ENCODE assay signal across 20 cellular contexts in the genomic region with DNA sequence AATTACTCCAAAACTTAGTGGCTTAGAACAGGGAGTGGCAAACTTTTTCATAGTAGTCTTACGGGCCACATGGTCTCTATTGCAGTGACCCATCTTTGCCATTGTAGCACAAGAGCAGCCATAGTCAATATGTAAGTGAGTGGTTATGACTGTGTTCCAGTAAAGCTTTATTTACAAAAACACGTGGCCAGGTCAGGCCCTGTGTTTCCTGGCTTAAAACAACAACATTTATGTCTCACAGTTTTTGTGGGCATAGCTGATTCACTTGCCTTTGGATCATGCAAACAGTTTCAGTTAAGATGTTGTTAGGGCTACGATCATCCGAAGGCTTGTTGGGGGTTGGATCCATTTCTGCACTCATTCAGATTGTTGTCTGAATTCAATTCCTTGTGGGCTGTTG.
A peak's percentile ranks its signal among the peaks of the same experiment; 100 is the strongest.
DNase-seq lines count a peak whose midpoint lies in the region; ATAC-seq, FAIRE-seq and TF ChIP-seq lines count a peak whose summit lies in the region.
"Had no signal": no experiment of that assay in that cellular context is flagged by ENCODE, and none has a peak within 500 bp of the region (broad histone marks: within the 10 kb centered on the region; RNA-seq: fewer than 3 reads in every experiment).

No MANE protein-coding gene starts in this region.

- H3K36me3 ChIP-seq in GM23248 (ENCODE audit: low read depth) (no peaks in the 10 kb centered on the region), MG63 (no peaks in the 10 kb centered on the region), bronchial epithelial cell (ENCODE audit: control insufficient read depth, insufficient read depth, low read length) (no peaks in the 10 kb centered on the region), OCI-LY7 (ENCODE audit: insufficient read depth, low read length) (no peaks in the 10 kb centered on the region)

- intact Hi-C loops in OCI-LY7 (cut with micrococcal nuclease; ENCODE audit: unreplicated experiment): no loop called here

- H4K20me1 ChIP-seq in GM23248 (ENCODE audit: insufficient read depth) (no peaks in the 10 kb centered on the region), OCI-LY7 (ENCODE audit: insufficient read depth, low read length) (no peaks in the 10 kb centered on the region)

- FAIRE-seq in bronchial epithelial cell (lab: Jason Lieb, UNC): no peak
- FAIRE-seq: GM19239 had no signal

- H3K4me2 ChIP-seq in GM23248 (ENCODE audit: unreplicated experiment): no peak overlapping the region
- H3K4me2 ChIP-seq in OCI-LY7 (ENCODE audit: low read length): no peak overlapping the region

- no peak overlapping the region for H3K4me3 ChIP-seq in GM23248
- H3K4me3 ChIP-seq in MG63: no peak overlapping the region
- H3K4me3 ChIP-seq in bronchial epithelial cell (ENCODE audit: low read depth, low read length): no peak overlapping the region
- H3K4me3 ChIP-seq in OCI-LY7 (ENCODE audit: low read depth, low read length, poor library complexity, severe bottlenecking): no peak overlapping the region

- DNase-seq in GM23248: peak; percentile 8
- peak; percentile 36 for DNase-seq in MG63
- peak; percentile 35 for DNase-seq in bronchial epithelial cell (ENCODE audit: low read depth)
- peak; percentile 42 for DNase-seq in renal cortical epithelial cell (ENCODE audit: low read depth)
- no peak for DNase-seq in OCI-LY7 (ENCODE audit: low spot score)
- no peak for DNase-seq in NCI-H82 (lab: John Stamatoyannopoulos, UW)
- DNase-seq: COR-L47; H7; Kasumi-1; MV-4-11; NCI-H1417; NCI-H187 treated with DMSO at 0.1 percent for 48 hours; NCI-H446; NCI-H69; NK-92 treated with Interleukin-12 subunit alpha and Interleukin-12 subunit beta, amount 100 ng/mL, for 24 hours; OCI-M1; RPMI8226; SIG-M5 had no signal

- H2AFZ ChIP-seq in GM23248: no peak overlapping the region
- no peak overlapping the region for H2AFZ ChIP-seq in OCI-LY7 (ENCODE audit: low read length)

- CTCF ChIA-PET in OCI-LY7 (lab: Charles Lee; ENCODE audit: unreplicated experiment): no interaction called here

- H3K27me3 ChIP-seq in GM23248 (replicated peaks; ENCODE audit: insufficient read depth) (no peaks in the 10 kb centered on the region), MG63 (no peaks in the 10 kb centered on the region), bronchial epithelial cell (ENCODE audit: control insufficient read depth, insufficient read depth, low read length) (no peaks in the 10 kb centered on the region)

- peaks cover 15% of the 10 kb centered on the region for H3K4me1 ChIP-seq in GM23248 (ENCODE audit: insufficient read depth)
- H3K4me1 ChIP-seq in OCI-LY7 (ENCODE audit: insufficient read depth, low read length, poor library complexity, severe bottlenecking): no peaks in the 10 kb centered on the region

- no peak for TF ChIP-seq CTCF in bronchial epithelial cell (IDR thresholded peaks at IDR 0.05; ENCODE audit: insufficient read depth, low read length, severe bottlenecking)
- TF ChIP-seq CTCF in OCI-LY7 (conservative IDR thresholded peaks at IDR 0.05; ENCODE audit: low read length): no peak

- no peak overlapping the region for H3K9ac ChIP-seq in GM23248

- no peak for ATAC-seq in HG02852 (IDR thresholded peaks at IDR 0.05; ENCODE audit: unreplicated experiment)

- BruUV-seq in OCI-LY7 (replicated peaks; lab: Mats Ljungman, UMichigan): no TSS peak

- H3K79me2 ChIP-seq in GM23248 (ENCODE audit: insufficient read depth) (no peaks in the 10 kb centered on the region), OCI-LY7 (ENCODE audit: insufficient read depth, low read depth, low read length) (no peaks in the 10 kb centered on the region)

- no peak overlapping the region for H3K27ac ChIP-seq in GM23248
- H3K27ac ChIP-seq in OCI-LY7 (ENCODE audit: low read depth, low read length, poor library complexity, severe bottlenecking): no peak overlapping the region

- WGBS in GM23248 (ENCODE audit: low coverage in 1 of 2, low lambda C conversion rate in 2 of 2, missing lambda C conversion rate in 2 of 2), 2 experiments: 85 to 93% methylated on average over 4 of the region's 4 CpGs

- in situ Hi-C loops in GM23248 (cut with MboI): no loop called here

- POLR2A ChIA-PET in OCI-LY7 (lab: Charles Lee): no interaction called here

- H3F3A ChIP-seq in GM23248 (ENCODE audit: insufficient read depth): peaks cover 10% of the 10 kb centered on the region

- H3K9me3 ChIP-seq in GM23248 (ENCODE audit: low read depth) (no peaks in the 10 kb centered on the region), MG63 (peaks cover 3% of the 10 kb centered on the region; the same call in 1 of the 2 replicates), OCI-LY7 (ENCODE audit: low read length) (no peaks in the 10 kb centered on the region)

- H3K9me2 ChIP-seq in GM23248 (ENCODE audit: insufficient read depth) (no peaks in the 10 kb centered on the region), OCI-LY7 (ENCODE audit: insufficient read depth, low read length) (no peaks in the 10 kb centered on the region)

Comparison
In these comparisons a context has a peak if more than half of its experiments do, and no peak if none do; other contexts are left out.
1. DNase-seq: peak in GM23248 (single experiment), MG63 (single experiment), bronchial epithelial cell (single experiment) and renal cortical epithelial cell (single experiment); none in OCI-LY7 (single experiment) and NCI-H82 (single experiment).